In genomic region chr7:129282865-129283264, GRCh38 we compare ENCODE assay signal across 15 cellular contexts.
"Had no signal": no experiment of that assay in that cellular context is flagged by ENCODE, and none has a peak within 500 bp of the region (broad histone marks: within the 10 kb centered on the region; RNA-seq: fewer than 3 reads in every experiment).

No MANE protein-coding gene starts in this region.

- H3K27ac ChIP-seq: psoas muscle, sigmoid colon, tibial nerve had no signal

- H3K4me3 ChIP-seq: body of pancreas, mucosa of descending colon, psoas muscle, sigmoid colon, tibial nerve had no signal

- DNase-seq: activated CD4-positive, alpha-beta T cell treated with anti-CD3 and anti-CD28 coated beads, Interleukin-2, amount 10 ng/mL, durations not matched to agents 7 days and 5 days; activated CD4-positive, CD25-positive, alpha-beta regulatory T cell; activated T-cell treated with anti-CD3 and anti-CD28 coated beads for 4 hours; amniotic stem cell; body of pancreas; central memory CD4-positive, alpha-beta T cell; hypothalamus; mammary epithelial cell; mucosa of descending colon; natural killer cell; psoas muscle; sigmoid colon; stimulated activated CD4-positive, alpha-beta T cell treated with anti-CD3 and anti-CD28 coated beads, Interleukin-2, amount 100 ng/mL, for 24 hours; stimulated activated naive B cell treated with anti-CD40 and anti-IgM and Interleukin-4, amounts not matched to agents 10 μg/mL and 1 μg/mL and 100 μg/mL, for 72 hours had no signal

- H3K4me1 ChIP-seq: sigmoid colon had no signal

- H3K36me3 ChIP-seq: sigmoid colon, tibial nerve had no signal

- H3K9me3 ChIP-seq: body of pancreas, mucosa of descending colon, psoas muscle, sigmoid colon, tibial nerve had no signal

- H3K27me3 ChIP-seq: body of pancreas, sigmoid colon, tibial nerve had no signal
